10 cellular contexts compared by ENCODE assay signal in the genomic region with DNA sequence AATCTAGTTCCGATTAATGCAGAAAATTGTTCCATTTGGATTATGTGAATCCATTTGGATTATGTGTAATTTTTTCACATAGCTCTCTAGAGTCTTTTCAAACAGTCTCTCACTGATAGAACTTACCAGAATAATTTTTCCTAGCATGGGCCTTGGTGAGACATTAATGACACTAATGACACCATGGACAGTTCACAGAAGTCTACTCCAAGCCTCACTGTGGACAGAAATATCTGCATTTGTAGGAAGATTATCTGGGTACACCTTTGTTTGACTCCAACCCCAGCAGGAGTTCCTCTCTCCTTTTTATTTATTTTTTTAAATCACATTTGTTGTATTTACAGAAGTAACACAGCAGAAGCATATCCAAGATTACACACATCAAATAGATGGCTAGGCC. TPM values are rescaled to one million over a fixed set of nuclear protein-coding genes. Genes with fewer than 3 reads are reported as not detected.
"Had no signal": no experiment of that assay in that cellular context is flagged by ENCODE, and none has a peak within 500 bp of the region (broad histone marks: within the 10 kb centered on the region; RNA-seq: fewer than 3 reads in every experiment).

No MANE protein-coding gene starts in this region.

- ATAC-seq: HepG2 had no signal

- FAIRE-seq: HepG2, HTR-8/SVneo had no signal

- DNase-seq: IMR-90, KBM-7, KG1 had no signal

- H3K4me2 ChIP-seq: KMS-11 had no signal

- H3K27ac ChIP-seq: HL-60, KMS-11 had no signal

- H3K9ac ChIP-seq: KMS-11 had no signal

RNA-seq across cellular contexts. Expression of gene AADACL2, which starts 27.9 kb away (rescaled TPM):
- total RNA-seq: HepG2, HT-29, HT1080, IMR-90 had no signal
- polyA plus RNA-seq: HepG2, IgD-negative memory B cell, IMR-90 had no signal

RNA-seq across cellular contexts. Expression of gene AADAC, which starts 52.3 kb away (rescaled TPM):
- total RNA-seq: HT1080, IMR-90 had no signal
- polyA plus RNA-seq: IgD-negative memory B cell, IMR-90 had no signal
